Comparison of ENCODE assay signal across 8 cellular contexts in genomic region chr11:2400761-2401435, GRCh38. TPM values are rescaled to one million over a fixed set of nuclear protein-coding genes. Genes with fewer than 3 reads are reported as not detected.
A peak's percentile ranks its signal among the peaks of the same experiment; 100 is the strongest.
DNase-seq lines count a peak whose midpoint lies in the region; ATAC-seq, FAIRE-seq and TF ChIP-seq lines count a peak whose summit lies in the region.

No MANE protein-coding gene starts in this region.

- H3K4me3 Mint-ChIP-seq in activated B cell treated with CpG ODN at 0.5 μM for 24 hours = peak overlapping the region; percentile 88

- H3K36me3 Mint-ChIP-seq in activated B cell treated with CpG ODN at 0.5 μM for 24 hours (ENCODE audit: low read depth) = peaks cover 47% of the 10 kb centered on the region

- H3K4me3 ChIP-seq in left ventricle myocardium inferior (peak overlapping the region; percentile 91), spleen (peak overlapping the region; percentile 79 to 100 (median 92))

- 0 to 1% (median 1%) methylated on average over 23 to 55 of the region's 55 CpGs for WGBS in spleen, 5 donors

- H3K27me3 ChIP-seq in left ventricle myocardium inferior (ENCODE audit: low read depth) (no peaks in the 10 kb centered on the region), spleen (replicated peaks in 1 of 7) (no peaks in the 10 kb centered on the region)

- TF ChIP-seq POLR2A in spleen (IDR thresholded peaks at IDR 0.05) = no peak

- H3K36me3 ChIP-seq in left ventricle myocardium inferior (peaks cover 45% of the 10 kb centered on the region), spleen (peaks cover 3 to 61% (median 54%) of the 10 kb centered on the region in 6 donors)

- DNase-seq in Right ventricle myocardium inferior (ENCODE audit: missing footprints) (no peak), cardiac septum (ENCODE audit: low spot score) (no peak), activated B cell treated with CpG ODN at 0.5 μM for 24 hours (no peak), left ventricle myocardium inferior (no peak), spleen (peak; percentile 91), HUDEP-2 (lab: John Stamatoyannopoulos, UW; ENCODE audit: unreplicated experiment in 76 of 76) (no peak), HTR-8/SVneo (ENCODE audit: insufficient read length, low spot score) (no peak)

- POLR2A ChIA-PET in activated B cell treated with CpG ODN at 0.5 μM for 24 hours (lab: Charles Lee) = interaction anchor here (0.6 to 5.6 kb wide), 18 partner anchors 11 to 1091 kb away, joined by 3 to 91 read pairs (median 4); partner anchors contain the start of genes C11orf21, CD81, TOLLIP and TSPAN32

- ATAC-seq in Right ventricle myocardium inferior (peak; percentile 9), activated B cell treated with CpG ODN at 0.5 μM for 24 hours (ENCODE audit: low read depth) (no peak), GM19463 (IDR thresholded peaks at IDR 0.05; ENCODE audit: unreplicated experiment) (no peak)

- no peaks in the 10 kb centered on the region for H3K9me3 Mint-ChIP-seq in activated B cell treated with CpG ODN at 0.5 μM for 24 hours

- H3K4me1 Mint-ChIP-seq in activated B cell treated with CpG ODN at 0.5 μM for 24 hours = peaks cover 24% of the 10 kb centered on the region

- intact Hi-C loops in Right ventricle myocardium inferior (cut with DNase I) = loop anchor here (1.0 to 5.0 kb wide), 3 partner anchors 22 to 214 kb away; no protein-coding TSS in a partner anchor
- intact Hi-C loops in cardiac septum (cut with DNase I) = loop anchor here (1.0 kb wide), 1 partner anchor 18 kb away; no protein-coding TSS in a partner anchor
- intact Hi-C loops in activated B cell treated with CpG ODN at 0.5 μM for 24 hours (cut with micrococcal nuclease) = loop anchor here (1.0 to 5.0 kb wide), 11 partner anchors 16 to 1396 kb away; partner anchors contain the start of genes CARS1, CD81, CDKN1C and LSP1
- intact Hi-C loops in left ventricle myocardium inferior (cut with micrococcal nuclease) = no loop called here
- intact Hi-C loops in spleen (cut with DNase I; ENCODE audit: low total_unique reads) = loop anchor here (5.0 kb wide), 1 partner anchor 94 kb away; no protein-coding TSS in a partner anchor

- FAIRE-seq in HTR-8/SVneo (lab: Jason Lieb, UNC) = no peak

- CTCF ChIA-PET in activated B cell treated with CpG ODN at 0.5 μM for 24 hours (lab: Charles Lee) = interaction anchor here (0.6 to 3.1 kb wide), 9 partner anchors 17 to 1425 kb away, joined by 3 to 30 read pairs (median 3); partner anchors contain the start of genes C11orf21, CD81 and TSPAN32

- TF ChIP-seq CTCF in activated B cell treated with CpG ODN at 0.5 μM for 24 hours (IDR thresholded peaks at IDR 0.05) (no peak), left ventricle myocardium inferior (IDR thresholded peaks at IDR 0.05; ENCODE audit: borderline replicate concordance) (no peak), spleen (IDR thresholded peaks at IDR 0.05 in 8 of 11, conservative IDR thresholded peaks at IDR 0.05 in 3 of 11) (no peak)

- H3K4me1 ChIP-seq in left ventricle myocardium inferior = peaks cover 39% of the 10 kb centered on the region
- H3K4me1 ChIP-seq in spleen = peaks cover 9 to 61% (median 34%) of the 10 kb centered on the region in 6 donors

- no peaks in the 10 kb centered on the region for H3K27me3 Mint-ChIP-seq in activated B cell treated with CpG ODN at 0.5 μM for 24 hours

- peak overlapping the region; percentile 99 for H3K27ac ChIP-seq in left ventricle myocardium inferior (replicated peaks)
- H3K27ac ChIP-seq in spleen = peak overlapping the region; percentile 90 to 99 (median 98)

- H3K9me3 ChIP-seq in left ventricle myocardium inferior (replicated peaks) = no peaks in the 10 kb centered on the region
- no peaks in the 10 kb centered on the region for H3K9me3 ChIP-seq in spleen

- peak overlapping the region; percentile 83 for H3K27ac Mint-ChIP-seq in activated B cell treated with CpG ODN at 0.5 μM for 24 hours

RNA-seq across cellular contexts. Expression of gene TSSC4, which starts 0.3 kb away (rescaled TPM):
- total RNA-seq in Right ventricle myocardium inferior = 31.4 TPM
- total RNA-seq in cardiac septum = 36.2 TPM
- 59.4 and 59.7 TPM in 2 replicates for total RNA-seq in activated B cell treated with CpG ODN at 0.5 μM for 24 hours
- 31.7 TPM for total RNA-seq in left ventricle myocardium inferior
- total RNA-seq in spleen = 10 to 100 TPM; 28.7 to 58.1 (median 42.2) TPM
- 10 to 100 TPM; 42.5 to 94.4 (median 66.2) TPM for polyA plus RNA-seq in spleen

RNA-seq across cellular contexts. Expression of gene CD81, which starts 23.8 kb away (rescaled TPM):
- total RNA-seq in Right ventricle myocardium inferior (531 TPM), cardiac septum (663 TPM), activated B cell treated with CpG ODN at 0.5 μM for 24 hours (130 and 132 TPM in 2 replicates), left ventricle myocardium inferior (412 TPM), spleen (100 to 1,000 TPM; 370 to 594 (median 472) TPM)
- 100 to 1,000 TPM; 191 to 368 (median 339) TPM for polyA plus RNA-seq in spleen

RNA-seq across cellular contexts. Expression of gene TRPM5, which starts 43.4 kb away (rescaled TPM):
- not detected for total RNA-seq in Right ventricle myocardium inferior
- not detected for total RNA-seq in cardiac septum
- total RNA-seq in activated B cell treated with CpG ODN at 0.5 μM for 24 hours = not detected in 2 replicates
- not detected for total RNA-seq in left ventricle myocardium inferior
- under 1 TPM in 3 of 7 donors, not detected in 4; 0.10 to 0.16 (median 0.15) TPM for total RNA-seq in spleen
- polyA plus RNA-seq in spleen = under 1 TPM; 0.02 to 0.28 (median 0.19) TPM

RNA-seq across cellular contexts. Expression of gene KCNQ1, which starts 43.9 kb away (rescaled TPM):
- total RNA-seq in Right ventricle myocardium inferior = 40.0 TPM
- 43.0 TPM for total RNA-seq in cardiac septum
- total RNA-seq in activated B cell treated with CpG ODN at 0.5 μM for 24 hours = 6.5 and 8.6 TPM in 2 replicates
- 41.8 TPM for total RNA-seq in left ventricle myocardium inferior
- total RNA-seq in spleen = 10 to 100 TPM; 10.9 to 21.6 (median 18.3) TPM
- polyA plus RNA-seq in spleen = 1 to 10 TPM; 3.3 to 6.5 (median 3.6) TPM
